ENCODE assay signal across 8 cellular contexts in the genomic region with DNA sequence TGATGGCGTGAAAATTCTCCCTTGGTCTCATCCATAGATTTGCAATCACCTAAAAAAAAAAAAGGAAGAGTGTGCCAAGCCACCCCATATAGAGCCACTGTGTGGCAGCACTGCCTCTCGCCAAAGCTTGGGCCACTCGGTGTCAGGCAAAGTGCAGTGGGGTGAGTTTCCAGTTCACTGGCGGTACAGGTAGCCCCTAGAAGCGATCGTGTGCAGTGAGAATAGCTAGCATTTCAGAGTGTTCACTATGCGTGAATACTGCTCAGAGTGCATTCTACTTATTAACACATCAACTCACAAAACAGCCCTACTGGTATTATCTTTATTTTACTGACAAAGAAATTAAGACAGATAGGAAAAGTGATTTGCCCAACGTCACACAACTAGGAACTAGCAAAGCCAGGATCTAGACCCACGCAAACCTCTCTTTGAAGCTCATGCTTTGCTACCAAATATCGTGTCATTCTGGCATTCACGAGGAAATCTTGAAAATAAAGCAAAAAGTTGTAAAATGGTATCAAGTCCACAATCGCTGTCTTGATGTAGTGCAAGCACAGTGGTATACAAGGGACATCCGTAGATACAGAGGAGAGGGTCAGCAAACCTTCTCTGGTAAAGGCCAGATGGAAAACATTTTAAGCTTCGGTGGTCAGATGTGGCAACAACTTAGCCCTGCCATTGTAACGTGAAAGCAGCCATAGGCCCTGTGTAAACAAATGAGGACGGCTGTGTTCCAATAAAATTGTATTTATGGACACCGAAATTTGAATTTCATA. TPM values are rescaled to one million over a fixed set of nuclear protein-coding genes. Genes with fewer than 3 reads are reported as not detected.
A peak's percentile ranks its signal among the peaks of the same experiment; 100 is the strongest.
DNase-seq lines count a peak whose midpoint lies in the region; ATAC-seq and TF ChIP-seq lines count a peak whose summit lies in the region.

No MANE protein-coding gene starts in this region.

- H3K9me3 ChIP-seq in WERI-Rb-1 (ENCODE audit: severe bottlenecking) (no peaks in the 10 kb centered on the region), mesenchymal stem cell (ENCODE audit: control insufficient read depth, low read length) (no peaks in the 10 kb centered on the region)

- peak overlapping the region; percentile 31 for H3K4me2 ChIP-seq in mesenchymal stem cell (ENCODE audit: low read length, poor library complexity, severe bottlenecking)

- no peak overlapping the region for H3K9ac ChIP-seq in mesenchymal stem cell (ENCODE audit: low read length)

- no peak overlapping the region for H3K4ac ChIP-seq in mesenchymal stem cell (ENCODE audit: low read depth in 1 of 2, low read length in 2 of 2)

- no peak overlapping the region for H3K4me3 ChIP-seq in WERI-Rb-1 (ENCODE audit: low read depth, low read length)
- H3K4me3 ChIP-seq in mesenchymal stem cell (ENCODE audit: insufficient read depth in 1 of 2, low read depth in 1 of 2, low read length in 2 of 2), result no peak overlapping the region

- no peak overlapping the region for H4K91ac ChIP-seq in mesenchymal stem cell (ENCODE audit: low read length)

- no peak overlapping the region for H2BK15ac ChIP-seq in mesenchymal stem cell (ENCODE audit: low read depth, poor library complexity, severe bottlenecking)

- WGBS in mesenchymal stem cell, result 63% methylated on average over 15 of the region's 17 CpGs

- H3K14ac ChIP-seq in mesenchymal stem cell (ENCODE audit: low read length in 2 of 2), result no peak overlapping the region

- no peaks in the 10 kb centered on the region for H3K36me3 ChIP-seq in WERI-Rb-1
- H3K36me3 ChIP-seq in mesenchymal stem cell (ENCODE audit: control insufficient read depth in 1 of 2, insufficient read depth in 2 of 2, low read depth in 1 of 2, low read length in 2 of 2), result no peaks in the 10 kb centered on the region

- peaks cover 3% of the 10 kb centered on the region for H3K4me1 ChIP-seq in mesenchymal stem cell (ENCODE audit: control insufficient read depth, insufficient read depth, low read depth, low read length)

- no peak overlapping the region for H3K23ac ChIP-seq in mesenchymal stem cell (ENCODE audit: low read length in 2 of 2)

- H3K4me3 Mint-ChIP-seq in CD14-positive monocyte, result peak overlapping the region; percentile 47 to 67

- peak overlapping the region in 3 of 7 donors; percentile 62 to 67 (median 66) for H3K27ac Mint-ChIP-seq in CD14-positive monocyte

- intact Hi-C loops in CD14-positive monocyte (cut with micrococcal nuclease), result loop anchor here (2.0 to 10.0 kb wide), 2 partner anchors 184 kb away; partner anchors contain the start of genes C6orf52 (in 2 of the 2) and PAK1IP1 (in 2 of the 2)

- TF ChIP-seq CTCF in CD14-positive monocyte (IDR thresholded peaks at IDR 0.05) (peak; percentile 80), WERI-Rb-1 (IDR thresholded peaks at IDR 0.05; ENCODE audit: low read depth, low read length) (peak; percentile 97)

- H3K18ac ChIP-seq in mesenchymal stem cell (ENCODE audit: low read depth in 1 of 2, low read length in 2 of 2), result no peak overlapping the region

- no peak overlapping the region for H2BK120ac ChIP-seq in mesenchymal stem cell (ENCODE audit: low read depth, low read length)

- no peak overlapping the region for H3K27ac ChIP-seq in WERI-Rb-1
- H3K27ac ChIP-seq in mesenchymal stem cell (ENCODE audit: low read length, poor library complexity, severe bottlenecking), result no peak overlapping the region

- no peak overlapping the region for H2BK5ac ChIP-seq in mesenchymal stem cell (ENCODE audit: low read depth, low read length, poor library complexity, severe bottlenecking)

- no peak overlapping the region for H2BK12ac ChIP-seq in mesenchymal stem cell (ENCODE audit: low read length in 2 of 2)

- H3K36me3 Mint-ChIP-seq in CD14-positive monocyte, result no peaks in the 10 kb centered on the region

- DNase-seq in CD14-positive monocyte (ENCODE audit: low spot score) (peak; percentile 66), NCI-H2081 treated with DMSO at 0.1 percent for 48 hours (lab: John Stamatoyannopoulos, UW) (peak; percentile 22), WERI-Rb-1 (peak; percentile 91), ecto neural progenitor cell (ENCODE audit: low spot score) (peak; percentile 70), mesenchymal stem cell (peak; percentile 63), superior temporal gyrus (ENCODE audit: extremely low spot score) (peak; percentile 63)

- H3K79me1 ChIP-seq in mesenchymal stem cell (replicated peaks; ENCODE audit: low read length, poor library complexity, severe bottlenecking), result no peaks in the 10 kb centered on the region

- peak overlapping the region; percentile 62 for H2AK5ac ChIP-seq in mesenchymal stem cell (ENCODE audit: low read length, severe bottlenecking)

- peaks cover 0 to 1% (median 0%) of the 10 kb centered on the region in 3 donors for H3K27me3 Mint-ChIP-seq in CD14-positive monocyte (ENCODE audit: low read depth in 3 of 3)

- H3K27me3 ChIP-seq in WERI-Rb-1 (ENCODE audit: insufficient read depth, low read depth, severe bottlenecking), result no peaks in the 10 kb centered on the region
- H3K27me3 ChIP-seq in mesenchymal stem cell (ENCODE audit: control insufficient read depth in 1 of 2, insufficient read depth in 1 of 2, low read length in 2 of 2), result peaks cover 0 to 5% of the 10 kb centered on the region in 2 experiments

- H3K9me3 Mint-ChIP-seq in CD14-positive monocyte, result no peaks in the 10 kb centered on the region

- no peak overlapping the region for H4K8ac ChIP-seq in mesenchymal stem cell (ENCODE audit: low read length)

- H2AFZ ChIP-seq in mesenchymal stem cell (ENCODE audit: low read depth, low read length), result no peak overlapping the region

- peaks cover 10% of the 10 kb centered on the region for H3K4me1 Mint-ChIP-seq in CD14-positive monocyte

- ATAC-seq in GM19025 (IDR thresholded peaks at IDR 0.05; ENCODE audit: low read depth, unreplicated experiment), result peak; percentile 87
- ATAC-seq in HG03095 (IDR thresholded peaks at IDR 0.05; ENCODE audit: unreplicated experiment), result peak; percentile 97

RNA-seq across cellular contexts. Expression of gene GCNT2, which starts 10.4 kb away (rescaled TPM):
- 1 to 10 TPM; 3.5 to 4.3 TPM for polyA plus RNA-seq in CD14-positive monocyte
- 3.6 TPM for polyA plus RNA-seq in mesenchymal stem cell (2013, experiment 1 of 2)
- polyA plus RNA-seq in mesenchymal stem cell (2013, experiment 2 of 2), result 3.7 TPM

Comparison
In these comparisons a context has a peak if more than half of its experiments do, and no peak if none do; other contexts are left out.
1. DNase-seq: peak in every context shown above with its lines; median percentile 91 in WERI-Rb-1; 70 in ecto neural progenitor cell; 66 in CD14-positive monocyte; 63 in mesenchymal stem cell; 63 in superior temporal gyrus; 22 in NCI-H2081 treated with DMSO at 0.1 percent for 48 hours.